32 cellular contexts compared by ENCODE assay signal in the genomic region with DNA sequence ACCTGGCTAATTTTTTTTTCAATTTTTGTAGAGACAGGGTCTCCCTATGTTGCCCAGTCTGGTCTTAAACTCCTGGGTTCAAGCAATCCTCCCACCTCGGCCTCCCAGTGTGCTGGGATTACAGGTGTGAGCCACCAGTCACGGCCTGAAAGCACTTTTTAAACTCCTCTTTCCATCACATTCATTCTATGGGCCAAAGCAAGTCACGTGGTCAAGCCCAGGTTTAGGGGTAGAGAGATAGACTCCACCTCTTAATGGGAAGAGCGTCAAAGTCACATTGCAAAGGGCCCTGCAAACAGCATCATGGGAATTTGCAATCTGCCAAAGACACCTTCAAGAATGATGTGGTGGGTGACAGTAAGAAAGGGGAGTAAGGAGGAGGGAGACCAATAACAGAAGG. TPM values are rescaled to one million over a fixed set of nuclear protein-coding genes. Genes with fewer than 3 reads are reported as not detected.
"Had no signal": no experiment of that assay in that cellular context is flagged by ENCODE, and none has a peak within 500 bp of the region (broad histone marks: within the 10 kb centered on the region; RNA-seq: fewer than 3 reads in every experiment).

No MANE protein-coding gene starts in this region.

- H3K27me3 ChIP-seq: dorsolateral prefrontal cortex, esophagus squamous epithelium, gastrocnemius medialis, heart right ventricle, left lung had no signal

- H3K9me3 ChIP-seq: esophagus squamous epithelium, gastrocnemius medialis, heart right ventricle, left lung, lower lobe of right lung had no signal

- H3K4me1 ChIP-seq: esophagus squamous epithelium, gastrocnemius medialis had no signal

- H3K27ac ChIP-seq: coronary artery, dorsolateral prefrontal cortex, epithelial cell of prostate, esophagus squamous epithelium, gastrocnemius medialis, heart right ventricle, left lung, lower lobe of right lung had no signal

- ATAC-seq: effector memory CD8-positive, alpha-beta T cell; esophagus mucosa; gastrocnemius medialis; heart right ventricle; left cardiac atrium; left lung; left ventricle myocardium superior; lower lobe of right lung had no signal

- H3K4me3 ChIP-seq: coronary artery, dorsolateral prefrontal cortex, esophagus squamous epithelium, gastrocnemius medialis, heart right ventricle, left lung, lower lobe of right lung had no signal

- H3K36me3 ChIP-seq: esophagus squamous epithelium, gastrocnemius medialis, heart right ventricle, left lung, lower lobe of right lung had no signal

- DNase-seq: dermis blood vessel endothelial cell; dorsolateral prefrontal cortex; effector CD4-positive, alpha-beta T cell; effector memory CD8-positive, alpha-beta T cell; endodermal cell; erythroblast; esophagus squamous epithelium; foreskin fibroblast; foreskin melanocyte; gastrocnemius medialis; glutamatergic neuron; head of caudate nucleus; heart right ventricle; hippocampal formation; left cardiac atrium; left lung; left ventricle myocardium superior; lower lobe of right lung; mesendoderm; midbrain; naive B cell had no signal

- FAIRE-seq: colon, endometrium, islet of Langerhans, keratinocyte had no signal

RNA-seq across cellular contexts. Expression of a gene that starts 7.1 kb away (rescaled TPM):
- total RNA-seq: dermis blood vessel endothelial cell, esophagus mucosa, glomerular endothelial cell, kidney epithelial cell, left lung, left ventricle myocardium superior, lung microvascular endothelial cell had no signal
- polyA plus RNA-seq: keratinocyte had no signal

RNA-seq across cellular contexts. Expression of a gene that starts 31.8 kb away (rescaled TPM):
- total RNA-seq: dermis blood vessel endothelial cell, glomerular endothelial cell, kidney epithelial cell, lung microvascular endothelial cell, mononuclear cell had no signal
- polyA plus RNA-seq: keratinocyte had no signal

RNA-seq across cellular contexts. Expression of a gene that starts 43.0 kb away (rescaled TPM):
- total RNA-seq: dermis blood vessel endothelial cell, glomerular endothelial cell, lung microvascular endothelial cell had no signal
- polyA plus RNA-seq: keratinocyte had no signal
